In the genomic region with DNA sequence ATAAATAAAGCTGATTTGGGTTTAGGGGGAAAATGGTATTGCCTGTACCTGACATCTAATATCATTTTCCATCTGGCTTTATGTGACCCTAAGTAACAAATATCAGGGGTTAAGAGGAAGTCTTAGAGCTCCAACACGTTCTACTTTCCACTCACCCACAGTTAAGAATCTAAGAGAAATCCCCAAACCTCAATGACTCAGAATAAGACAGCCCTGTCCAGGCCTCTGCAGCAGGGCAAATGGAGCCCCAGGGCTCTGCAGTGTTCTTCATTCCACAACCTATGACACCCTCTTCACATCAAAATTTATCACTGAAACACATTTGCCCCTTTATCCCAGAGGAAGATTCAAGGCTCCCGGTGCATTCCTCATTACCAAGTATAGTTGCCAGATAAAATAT, we compare ENCODE assay signal across 10 cellular contexts. TPM values are rescaled to one million over a fixed set of nuclear protein-coding genes. Genes with fewer than 3 reads are reported as not detected.
DNase-seq lines count a peak whose midpoint lies in the region; ATAC-seq and TF ChIP-seq lines count a peak whose summit lies in the region.
"Had no signal": no experiment of that assay in that cellular context is flagged by ENCODE, and none has a peak within 500 bp of the region (broad histone marks: within the 10 kb centered on the region; RNA-seq: fewer than 3 reads in every experiment).

No MANE protein-coding gene starts in this region.

- peaks cover 2% of the 10 kb centered on the region for H3K27me3 Mint-ChIP-seq in activated T-cell treated with anti-CD3 and anti-CD28 coated beads, Interleukin-2, amount 50 U/mL, for 4 hours (ENCODE audit: low read depth)
- peaks cover 6% of the 10 kb centered on the region for H3K27me3 Mint-ChIP-seq in T-helper 2 cell treated with Interferon-gamma antibody and Interleukin-4, amounts not matched to agents 5 μg/mL and 100 μg/mL, for 36 hours (ENCODE audit: low read depth)

- no peaks in the 10 kb centered on the region for H3K4me1 Mint-ChIP-seq in activated T-cell treated with anti-CD3 and anti-CD28 coated beads, Interleukin-2, amount 50 U/mL, for 4 hours (ENCODE audit: low read depth)
- peaks cover 12% of the 10 kb centered on the region for H3K4me1 Mint-ChIP-seq in T-helper 2 cell treated with Interferon-gamma antibody and Interleukin-4, amounts not matched to agents 5 μg/mL and 100 μg/mL, for 36 hours (ENCODE audit: low read depth)

- H3K4me3 ChIP-seq in smooth muscle cell, result no peak overlapping the region
- H3K4me3 ChIP-seq: BLaER1, lung had no signal

- H3K79me2 ChIP-seq in smooth muscle cell (ENCODE audit: low read depth), result no peaks in the 10 kb centered on the region

- no peaks in the 10 kb centered on the region for H4K20me1 ChIP-seq in smooth muscle cell (ENCODE audit: low read depth)
- H4K20me1 ChIP-seq: BLaER1 had no signal

- no peak overlapping the region for H2AFZ ChIP-seq in smooth muscle cell (ENCODE audit: low read depth)

- H3K36me3 ChIP-seq in smooth muscle cell (ENCODE audit: low read depth), result no peaks in the 10 kb centered on the region
- H3K36me3 ChIP-seq: BLaER1 had no signal

- DNase-seq in activated T-cell treated with anti-CD3 and anti-CD28 coated beads, Interleukin-2, amount 50 U/mL, for 4 hours, result no peak
- DNase-seq in activated T-cell treated with anti-CD3 and anti-CD28 coated beads for 4 hours, result no peak
- DNase-seq in T-helper 2 cell treated with Interferon-gamma antibody and Interleukin-4, amounts not matched to agents 5 μg/mL and 100 μg/mL, for 36 hours (ENCODE audit: low spot score), result peak; percentile 38
- DNase-seq in smooth muscle cell (lab: John Stamatoyannopoulos, UW; ENCODE audit: unreplicated experiment), result no peak
- no peak for DNase-seq in NCI-H2171 treated with DMSO at 0.1 percent for 48 hours (lab: John Stamatoyannopoulos, UW)
- no peak for DNase-seq in NCI-H82 (lab: John Stamatoyannopoulos, UW)
- DNase-seq in caudate nucleus (lab: John Stamatoyannopoulos, UW), result no peak

- H3K36me3 Mint-ChIP-seq in activated T-cell treated with anti-CD3 and anti-CD28 coated beads, Interleukin-2, amount 50 U/mL, for 4 hours (ENCODE audit: insufficient read depth), result no peaks in the 10 kb centered on the region
- no peaks in the 10 kb centered on the region for H3K36me3 Mint-ChIP-seq in T-helper 2 cell treated with Interferon-gamma antibody and Interleukin-4, amounts not matched to agents 5 μg/mL and 100 μg/mL, for 36 hours (ENCODE audit: low read depth)

- H3K4me2 ChIP-seq in smooth muscle cell, result peak overlapping the region; percentile 22
- H3K4me2 ChIP-seq: BLaER1 had no signal

- H3K4me1 ChIP-seq in smooth muscle cell (ENCODE audit: low read depth), result peaks cover 11% of the 10 kb centered on the region
- H3K4me1 ChIP-seq: BLaER1 had no signal

- H3K27ac ChIP-seq in smooth muscle cell (ENCODE audit: low read depth) (peak overlapping the region; percentile 87), caudate nucleus (ENCODE audit: low read depth, low read length) (no peak overlapping the region)
- H3K27ac ChIP-seq: BLaER1 had no signal

- no peaks in the 10 kb centered on the region for H3K9me3 ChIP-seq in smooth muscle cell (replicated peaks; ENCODE audit: low read depth)
- H3K9me3 ChIP-seq: BLaER1 had no signal

- H3K9ac ChIP-seq in smooth muscle cell (ENCODE audit: low read depth), result no peak overlapping the region
- H3K9ac ChIP-seq: BLaER1 had no signal

- H3F3A ChIP-seq in smooth muscle cell (ENCODE audit: low read depth), result peaks cover 6% of the 10 kb centered on the region

- TF ChIP-seq CTCF in smooth muscle cell (IDR thresholded peaks at IDR 0.05; ENCODE audit: borderline replicate concordance, insufficient read depth, poor library complexity, severe bottlenecking), result no peak

- no peaks in the 10 kb centered on the region for H3K27me3 ChIP-seq in smooth muscle cell (ENCODE audit: low read depth)
- H3K27me3 ChIP-seq: BLaER1 had no signal

- no peak overlapping the region for H3K27ac Mint-ChIP-seq in T-helper 2 cell treated with Interferon-gamma antibody and Interleukin-4, amounts not matched to agents 5 μg/mL and 100 μg/mL, for 36 hours

- no peaks in the 10 kb centered on the region for H3K9me3 Mint-ChIP-seq in activated T-cell treated with anti-CD3 and anti-CD28 coated beads, Interleukin-2, amount 50 U/mL, for 4 hours
- no peaks in the 10 kb centered on the region for H3K9me3 Mint-ChIP-seq in T-helper 2 cell treated with Interferon-gamma antibody and Interleukin-4, amounts not matched to agents 5 μg/mL and 100 μg/mL, for 36 hours

- 16% methylated on average over 2 of the region's 2 CpGs for WGBS in smooth muscle cell (ENCODE audit: low lambda C conversion rate)

- H3K4me3 Mint-ChIP-seq in activated T-cell treated with anti-CD3 and anti-CD28 coated beads, Interleukin-2, amount 50 U/mL, for 4 hours, result no peak overlapping the region
- no peak overlapping the region for H3K4me3 Mint-ChIP-seq in T-helper 2 cell treated with Interferon-gamma antibody and Interleukin-4, amounts not matched to agents 5 μg/mL and 100 μg/mL, for 36 hours

- ATAC-seq in activated T-cell treated with anti-CD3 and anti-CD28 coated beads, Interleukin-2, amount 50 U/mL, for 4 hours, result peak; percentile 60 to 66
- ATAC-seq in HG03097 (IDR thresholded peaks at IDR 0.05; ENCODE audit: low FRiP score, unreplicated experiment), result peak; percentile 98

RNA-seq across cellular contexts. Expression of a gene that starts 20.3 kb away (rescaled TPM):
- total RNA-seq in activated T-cell treated with anti-CD3 and anti-CD28 coated beads, Interleukin-2, amount 50 U/mL, for 4 hours, result 1 to 10 TPM; 1.3 to 1.5 (median 1.3) TPM
- total RNA-seq in smooth muscle cell, result 151 and 162 TPM in 2 replicates
- 123 and 137 TPM in 2 replicates for polyA plus RNA-seq in smooth muscle cell

Comparison
In these comparisons a context has a peak if more than half of its experiments do, and no peak if none do; other contexts are left out.
1. RNA of a gene that starts 20.3 kb away (total RNA-seq): 151 to 162 TPM in smooth muscle cell; 1.3 to 1.5 TPM in activated T-cell treated with anti-CD3 and anti-CD28 coated beads, Interleukin-2, amount 50 U/mL, for 4 hours; every median in the first group is over 10 times any median in the second.